In the genomic region with DNA sequence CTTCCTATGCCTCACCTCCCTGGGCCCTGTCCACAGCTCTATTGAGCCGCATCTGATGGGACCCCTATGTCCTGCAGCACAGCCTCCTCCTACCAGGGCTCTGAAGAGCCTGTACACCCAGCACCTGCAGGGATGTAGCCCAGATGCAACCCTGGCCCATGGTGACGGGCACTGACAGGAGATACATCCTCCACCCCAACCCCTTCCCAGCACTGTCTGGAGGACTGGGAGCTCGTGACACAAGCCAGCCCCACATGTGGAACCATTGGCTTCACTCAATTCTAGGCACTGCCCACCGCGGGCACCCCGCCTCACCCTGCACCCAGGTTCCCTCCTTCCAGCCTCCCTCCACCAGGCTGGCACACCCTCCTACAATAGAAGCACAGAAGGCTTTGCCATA, we compare ENCODE assay signal across 8 cellular contexts.
"Had no signal": no experiment of that assay in that cellular context is flagged by ENCODE, and none has a peak within 500 bp of the region (broad histone marks: within the 10 kb centered on the region; RNA-seq: fewer than 3 reads in every experiment).

No MANE protein-coding gene starts in this region.

- H3K9ac ChIP-seq: GM23248 had no signal

- ATAC-seq: HepG2 had no signal

- DNase-seq: GM23248, GOT3, H9, HCEC 1CT, KG1 had no signal

- H3K27ac ChIP-seq: GM23248, HL-60 had no signal

- H2AFZ ChIP-seq: GM23248 had no signal

- FAIRE-seq: H54, HepG2 had no signal

- H3K4me3 ChIP-seq: GM23248 had no signal
